Comparison of ENCODE assay signal across 8 cellular contexts in the genomic region with DNA sequence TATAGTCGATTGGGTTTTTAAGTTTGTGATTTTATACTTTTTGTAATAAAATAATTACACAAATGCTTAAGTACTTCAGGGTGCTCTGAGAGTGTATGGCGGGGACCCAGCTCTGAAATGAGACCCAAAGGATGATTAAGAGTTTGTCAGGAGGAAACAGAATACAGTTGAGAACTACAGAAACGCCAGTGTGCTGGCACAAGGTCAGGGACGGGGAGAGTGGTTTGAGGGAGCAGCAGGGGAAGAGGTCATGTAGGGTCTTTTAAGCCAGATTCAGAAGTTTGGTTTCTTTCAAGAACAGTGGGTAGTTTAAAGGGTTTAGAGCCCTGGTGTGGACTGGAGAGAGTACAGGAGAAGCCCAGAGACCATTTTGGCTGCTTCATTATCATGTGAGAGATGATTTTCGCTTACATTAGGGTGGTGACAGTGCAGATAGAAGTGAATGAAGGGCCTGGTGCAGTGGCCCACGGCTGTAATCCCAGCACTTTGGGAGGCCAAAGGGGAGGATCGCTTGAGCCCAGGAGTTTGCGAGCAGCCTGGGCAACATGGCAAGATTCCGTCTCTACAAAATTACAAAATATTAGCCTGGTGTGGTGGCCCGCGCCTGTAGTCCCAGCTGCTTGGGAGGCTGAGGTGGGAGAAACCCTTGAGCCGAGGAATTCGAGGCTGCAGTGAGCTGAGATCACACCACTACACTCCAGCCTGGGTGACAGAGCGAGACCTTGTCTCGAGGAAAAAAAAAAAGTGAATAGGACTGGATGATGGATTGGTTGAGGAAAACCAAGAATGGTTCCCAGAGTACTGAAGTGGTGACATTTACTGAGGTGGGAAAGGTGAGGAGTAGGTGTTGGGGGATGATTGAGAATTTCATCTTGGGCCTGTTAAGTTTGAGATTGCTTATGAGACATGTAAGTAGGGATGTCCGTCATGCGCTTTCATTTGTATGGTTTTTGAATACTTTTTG. TPM values are rescaled to one million over a fixed set of nuclear protein-coding genes. Genes with fewer than 3 reads are reported as not detected.
DNase-seq lines count a peak whose midpoint lies in the region; TF ChIP-seq lines count a peak whose summit lies in the region.

No MANE protein-coding gene starts in this region.

- H3K9me3 ChIP-seq in spleen: no peaks in the 10 kb centered on the region

- peak overlapping the region; percentile 95 to 100 (median 99) for H3K27ac ChIP-seq in spleen

- TF ChIP-seq CTCF in spleen (IDR thresholded peaks at IDR 0.05 in 8 of 11, conservative IDR thresholded peaks at IDR 0.05 in 3 of 11): no peak

- H3K4me1 Mint-ChIP-seq in activated naive CD4-positive, alpha-beta T cell treated with anti-CD3 and anti-CD28 coated beads for 36 hours (ENCODE audit: low read depth): peaks cover 70% of the 10 kb centered on the region

- peaks cover 18% of the 10 kb centered on the region for H3K36me3 Mint-ChIP-seq in activated naive CD4-positive, alpha-beta T cell treated with anti-CD3 and anti-CD28 coated beads for 36 hours (ENCODE audit: low read depth)

- CTCF ChIA-PET in activated naive CD4-positive, alpha-beta T cell treated with anti-CD3 and anti-CD28 coated beads for 36 hours (lab: Charles Lee): interaction anchor here (1.3 to 2.4 kb wide), 3 partner anchors 79 to 192 kb away, joined by 5 to 11 read pairs (median 8); partner anchors contain the start of genes EGR1 and KDM3B

- H3K27ac Mint-ChIP-seq in activated naive CD4-positive, alpha-beta T cell treated with anti-CD3 and anti-CD28 coated beads for 36 hours: peak overlapping the region; percentile 100

- H3K27me3 ChIP-seq in spleen (replicated peaks in 1 of 7): no peaks in the 10 kb centered on the region

- no peaks in the 10 kb centered on the region for H3K9me3 Mint-ChIP-seq in activated naive CD4-positive, alpha-beta T cell treated with anti-CD3 and anti-CD28 coated beads for 36 hours

- TF ChIP-seq POLR2A in spleen (IDR thresholded peaks at IDR 0.05): no peak

- H3K36me3 ChIP-seq in spleen: peaks cover 0 to 5% (median 0%) of the 10 kb centered on the region in 6 donors

- H3K4me3 ChIP-seq in iPS-11a (ENCODE audit: low read depth, low read length) (peak overlapping the region; percentile 97), spleen (peak overlapping the region; percentile 55 to 96 (median 81))

- intact Hi-C loops in activated naive CD4-positive, alpha-beta T cell treated with anti-CD3 and anti-CD28 coated beads for 36 hours (cut with micrococcal nuclease): no loop called here
- intact Hi-C loops in spleen (cut with DNase I; ENCODE audit: low total_unique reads): no loop called here

- H3K4me3 Mint-ChIP-seq in activated naive CD4-positive, alpha-beta T cell treated with anti-CD3 and anti-CD28 coated beads for 36 hours: peak overlapping the region; percentile 100

- WGBS in spleen, 5 donors: 55 to 61% (median 61%) methylated on average over 17 of the region's 17 CpGs

- DNase-seq in activated naive CD4-positive, alpha-beta T cell treated with Interleukin-2 at 50 U/mL for 16 hours: peak; percentile 22
- DNase-seq in activated naive CD4-positive, alpha-beta T cell (lab: John Stamatoyannopoulos, UW): no peak
- peak; percentile 27 for DNase-seq in activated naive CD4-positive, alpha-beta T cell treated with anti-CD3 and anti-CD28 coated beads for 36 hours
- no peak for DNase-seq in spleen
- no peak for DNase-seq in T-helper 9 cell
- DNase-seq in GM19240 (ENCODE audit: insufficient read length, low spot score): no peak
- DNase-seq in activated gamma-delta T cell (lab: John Stamatoyannopoulos, UW): no peak

- H3K4me1 ChIP-seq in spleen: peaks cover 49 to 88% (median 76%) of the 10 kb centered on the region in 6 donors

- no peaks in the 10 kb centered on the region for H3K27me3 Mint-ChIP-seq in activated naive CD4-positive, alpha-beta T cell treated with anti-CD3 and anti-CD28 coated beads for 36 hours (ENCODE audit: low read depth)

RNA-seq across cellular contexts. Expression of gene ETF1, which starts 1.4 kb away (rescaled TPM):
- 100 to 1,000 TPM in 1 of 2 experiments, 10 to 100 TPM in 1; 99.8 to 107 TPM for total RNA-seq in activated naive CD4-positive, alpha-beta T cell treated with anti-CD3 and anti-CD28 coated beads for 36 hours
- 10 to 100 TPM; 42.7 to 78.8 (median 56.1) TPM for total RNA-seq in spleen
- 10 to 100 TPM; 21.3 to 35.4 (median 23.3) TPM for polyA plus RNA-seq in spleen

RNA-seq across cellular contexts. Expression of gene HSPA9, which starts 30.7 kb away (rescaled TPM):
- 100 to 1,000 TPM; 457 to 472 TPM for total RNA-seq in activated naive CD4-positive, alpha-beta T cell treated with anti-CD3 and anti-CD28 coated beads for 36 hours
- 100 to 1,000 TPM; 108 to 187 (median 158) TPM for total RNA-seq in spleen
- 10 to 100 TPM; 50.4 to 77.7 (median 62.2) TPM for polyA plus RNA-seq in spleen

Comparison
In these comparisons a context has a peak if more than half of its experiments do, and no peak if none do; other contexts are left out.
1. DNase-seq: peak in activated naive CD4-positive, alpha-beta T cell treated with Interleukin-2 at 50 U/mL for 16 hours (single experiment) and activated naive CD4-positive, alpha-beta T cell treated with anti-CD3 and anti-CD28 coated beads for 36 hours (single experiment); none in activated naive CD4-positive, alpha-beta T cell (0 of 4), spleen (single experiment), T-helper 9 cell (single experiment), GM19240 (single experiment) and activated gamma-delta T cell (single experiment).